Comparison of ENCODE assay signal across 8 cellular contexts in the genomic region with DNA sequence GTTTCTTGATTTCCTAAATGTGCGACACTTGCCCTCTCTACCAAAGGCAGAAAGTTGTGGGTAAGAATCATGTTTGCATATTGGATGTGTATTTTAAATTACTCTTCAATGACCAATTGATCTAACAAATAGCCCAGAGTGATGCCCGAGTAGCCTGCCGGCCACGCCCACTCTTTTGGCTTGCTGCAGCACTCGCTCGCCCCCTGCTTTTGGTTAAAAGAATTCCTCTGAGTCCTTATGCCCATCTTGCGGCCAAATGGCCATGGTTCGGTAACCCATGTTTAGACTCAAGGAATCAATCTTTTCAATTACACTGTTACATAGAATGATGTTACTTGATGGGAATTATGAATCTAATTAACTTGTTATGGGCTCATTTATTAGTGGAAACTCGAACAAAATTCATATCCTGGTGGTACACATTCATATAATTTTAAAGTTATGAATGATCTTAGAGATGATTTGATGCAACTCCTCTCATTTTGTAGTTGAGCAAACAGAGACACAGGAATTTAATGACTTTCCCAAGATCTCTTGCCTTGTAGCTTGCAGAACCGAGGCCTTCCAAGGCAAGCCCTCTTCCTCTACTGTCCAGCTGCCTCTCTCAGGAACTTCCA. TPM values are rescaled to one million over a fixed set of nuclear protein-coding genes. Genes with fewer than 3 reads are reported as not detected.
DNase-seq lines count a peak whose midpoint lies in the region; ATAC-seq and TF ChIP-seq lines count a peak whose summit lies in the region.

No MANE protein-coding gene starts in this region.

- TF ChIP-seq CTCF in upper lobe of right lung (IDR thresholded peaks at IDR 0.05) = peak; percentile 35

- DNase-seq in activated T-cell treated with anti-CD3 and anti-CD28 coated beads, Interleukin-2, amount 50 U/mL, for 48 hours = peak; percentile 44 to 55
- no peak for DNase-seq in activated T-cell treated with anti-CD3 and anti-CD28 coated beads, Interleukin-2, amount 50 U/mL, for 4 hours
- peak; percentile 48 for DNase-seq in HuH-7 (ENCODE audit: low spot score)
- peak; percentile 48 for DNase-seq in activated CD8-positive, alpha-beta T cell treated with anti-CD3 and anti-CD28 coated beads, Interleukin-2, amount 10 ng/mL, durations not matched to agents 7 days and 5 days
- peak; percentile 25 for DNase-seq in iPS DF 19.7 (ENCODE audit: low read depth, low spot score)
- DNase-seq in upper lobe of right lung = peak; percentile 64
- no peak for DNase-seq in occipital lobe (lab: John Stamatoyannopoulos, UW)

- H3K4me1 ChIP-seq in upper lobe of right lung = no peaks in the 10 kb centered on the region

- H3K27me3 ChIP-seq in upper lobe of right lung = no peaks in the 10 kb centered on the region

- CTCF ChIA-PET in activated CD8-positive, alpha-beta T cell treated with anti-CD3 and anti-CD28 coated beads, Interleukin-2, amount 10 ng/mL, durations not matched to agents 7 days and 5 days (lab: Charles Lee) = no interaction called here

- intact Hi-C loops in upper lobe of right lung (cut with DNase I) = no loop called here

- ATAC-seq in activated T-cell treated with anti-CD3 and anti-CD28 coated beads, Interleukin-2, amount 50 U/mL, for 4 hours = no peak
- ATAC-seq in GM21723 (IDR thresholded peaks at IDR 0.05; ENCODE audit: unreplicated experiment) (peak; percentile 97), upper lobe of right lung (peak; percentile 64)
- no peak for ATAC-seq in activated CD8-positive, alpha-beta T cell treated with anti-CD3 and anti-CD28 coated beads, Interleukin-2, amount 10 ng/mL, durations not matched to agents 7 days and 5 days

- H3K4me3 ChIP-seq in upper lobe of right lung = no peak overlapping the region

- H3K9me3 Mint-ChIP-seq in activated T-cell treated with anti-CD3 and anti-CD28 coated beads, Interleukin-2, amount 50 U/mL, for 4 hours = no peaks in the 10 kb centered on the region
- no peaks in the 10 kb centered on the region for H3K9me3 Mint-ChIP-seq in activated CD8-positive, alpha-beta T cell treated with anti-CD3 and anti-CD28 coated beads, Interleukin-2, amount 10 ng/mL, durations not matched to agents 7 days and 5 days (ENCODE audit: insufficient read depth)

- H3K27ac ChIP-seq in upper lobe of right lung = no peak overlapping the region

- H3K36me3 ChIP-seq in upper lobe of right lung = peaks cover 14% of the 10 kb centered on the region

- no peaks in the 10 kb centered on the region for H3K36me3 Mint-ChIP-seq in activated T-cell treated with anti-CD3 and anti-CD28 coated beads, Interleukin-2, amount 50 U/mL, for 4 hours (ENCODE audit: insufficient read depth)
- H3K36me3 Mint-ChIP-seq in activated CD8-positive, alpha-beta T cell treated with anti-CD3 and anti-CD28 coated beads, Interleukin-2, amount 10 ng/mL, durations not matched to agents 7 days and 5 days (ENCODE audit: low read depth) = no peaks in the 10 kb centered on the region

- H3K4me1 Mint-ChIP-seq in activated T-cell treated with anti-CD3 and anti-CD28 coated beads, Interleukin-2, amount 50 U/mL, for 4 hours (ENCODE audit: low read depth) = no peaks in the 10 kb centered on the region
- no peaks in the 10 kb centered on the region for H3K4me1 Mint-ChIP-seq in activated CD8-positive, alpha-beta T cell treated with anti-CD3 and anti-CD28 coated beads, Interleukin-2, amount 10 ng/mL, durations not matched to agents 7 days and 5 days (ENCODE audit: low read depth)

- POLR2A ChIA-PET in activated CD8-positive, alpha-beta T cell treated with anti-CD3 and anti-CD28 coated beads, Interleukin-2, amount 10 ng/mL, durations not matched to agents 7 days and 5 days (lab: Charles Lee) = no interaction called here

- no peaks in the 10 kb centered on the region for H3K9me3 ChIP-seq in upper lobe of right lung

- no peak overlapping the region for H3K4me3 Mint-ChIP-seq in activated T-cell treated with anti-CD3 and anti-CD28 coated beads, Interleukin-2, amount 50 U/mL, for 4 hours
- no peak overlapping the region for H3K4me3 Mint-ChIP-seq in activated CD8-positive, alpha-beta T cell treated with anti-CD3 and anti-CD28 coated beads, Interleukin-2, amount 10 ng/mL, durations not matched to agents 7 days and 5 days

- no peak overlapping the region for H3K27ac Mint-ChIP-seq in activated CD8-positive, alpha-beta T cell treated with anti-CD3 and anti-CD28 coated beads, Interleukin-2, amount 10 ng/mL, durations not matched to agents 7 days and 5 days

- no peaks in the 10 kb centered on the region for H3K27me3 Mint-ChIP-seq in activated T-cell treated with anti-CD3 and anti-CD28 coated beads, Interleukin-2, amount 50 U/mL, for 4 hours (ENCODE audit: low read depth)
- peaks cover 8% of the 10 kb centered on the region for H3K27me3 Mint-ChIP-seq in activated CD8-positive, alpha-beta T cell treated with anti-CD3 and anti-CD28 coated beads, Interleukin-2, amount 10 ng/mL, durations not matched to agents 7 days and 5 days (ENCODE audit: low read depth)

RNA-seq across cellular contexts. Expression of gene PPIC, which starts 36.5 kb away (rescaled TPM):
- total RNA-seq in activated T-cell treated with anti-CD3 and anti-CD28 coated beads, Interleukin-2, amount 50 U/mL, for 4 hours = under 1 TPM in 1 of 3 donors, not detected in 2; 0.18 TPM
- total RNA-seq in activated CD8-positive, alpha-beta T cell treated with anti-CD3 and anti-CD28 coated beads, Interleukin-2, amount 10 ng/mL, durations not matched to agents 7 days and 5 days = not detected
- total RNA-seq in upper lobe of right lung = 43.0 TPM
- total RNA-seq in occipital lobe = 3.1 TPM

Comparison
In these comparisons a context has a peak if more than half of its experiments do, and no peak if none do; other contexts are left out.
1. DNase-seq: peak in activated T-cell treated with anti-CD3 and anti-CD28 coated beads, Interleukin-2, amount 50 U/mL, for 48 hours (2 of 2), HuH-7 (single experiment), activated CD8-positive, alpha-beta T cell treated with anti-CD3 and anti-CD28 coated beads, Interleukin-2, amount 10 ng/mL, durations not matched to agents 7 days and 5 days (single experiment), iPS DF 19.7 (single experiment) and upper lobe of right lung (single experiment); none in activated T-cell treated with anti-CD3 and anti-CD28 coated beads, Interleukin-2, amount 50 U/mL, for 4 hours (single experiment) and occipital lobe (single experiment).
2. ATAC-seq: peak in GM21723 (single experiment) and upper lobe of right lung (single experiment); none in activated T-cell treated with anti-CD3 and anti-CD28 coated beads, Interleukin-2, amount 50 U/mL, for 4 hours (0 of 2) and activated CD8-positive, alpha-beta T cell treated with anti-CD3 and anti-CD28 coated beads, Interleukin-2, amount 10 ng/mL, durations not matched to agents 7 days and 5 days (single experiment).
3. RNA of gene PPIC, which starts 36.5 kb away (total RNA-seq): 43.0 TPM in upper lobe of right lung (single experiment); 3.1 TPM in occipital lobe (single experiment), 0.18 TPM in activated T-cell treated with anti-CD3 and anti-CD28 coated beads, Interleukin-2, amount 50 U/mL, for 4 hours and not detected in activated CD8-positive, alpha-beta T cell treated with anti-CD3 and anti-CD28 coated beads, Interleukin-2, amount 10 ng/mL, durations not matched to agents 7 days and 5 days; every median in the first group is over 10 times any median in the second.